25 cellular contexts compared by ENCODE assay signal in genomic region chr2:107757223-107757622, GRCh38.
"Had no signal": no experiment of that assay in that cellular context is flagged by ENCODE, and none has a peak within 500 bp of the region (broad histone marks: within the 10 kb centered on the region; RNA-seq: fewer than 3 reads in every experiment).

No MANE protein-coding gene starts in this region.

- FAIRE-seq: colon, endometrium, islet of Langerhans, keratinocyte had no signal

- DNase-seq: dermis blood vessel endothelial cell; dorsolateral prefrontal cortex; effector CD4-positive, alpha-beta T cell; effector memory CD4-positive, alpha-beta T cell; erythroblast; esophagus squamous epithelium; foreskin fibroblast; foreskin melanocyte; gastrocnemius medialis; heart left ventricle; hippocampal formation; left cardiac atrium; left lung; left ventricle myocardium superior; lower lobe of right lung; mesenchymal stem cell; midbrain; naive thymus-derived CD4-positive, alpha-beta T cell had no signal

- H3K9me3 ChIP-seq: esophagus squamous epithelium, gastrocnemius medialis, heart left ventricle, lower lobe of right lung had no signal

- H3K4me3 Mint-ChIP-seq: naive thymus-derived CD4-positive, alpha-beta T cell had no signal

- H3K4me3 ChIP-seq: coronary artery, dorsolateral prefrontal cortex, esophagus squamous epithelium, gastrocnemius medialis, heart left ventricle, left lung, lower lobe of right lung had no signal

- H3K27me3 ChIP-seq: esophagus squamous epithelium, gastrocnemius medialis, left lung had no signal

- H3K36me3 Mint-ChIP-seq: naive thymus-derived CD4-positive, alpha-beta T cell had no signal

- H3K36me3 ChIP-seq: esophagus squamous epithelium, gastrocnemius medialis, heart left ventricle, left lung, lower lobe of right lung had no signal

- ATAC-seq: esophagus mucosa; gastrocnemius medialis; heart left ventricle; left cardiac atrium; left lung; left ventricle myocardium superior; lower lobe of right lung; naive thymus-derived CD4-positive, alpha-beta T cell had no signal

- H3K4me1 Mint-ChIP-seq: naive thymus-derived CD4-positive, alpha-beta T cell had no signal

- H3K27ac ChIP-seq: coronary artery, dorsolateral prefrontal cortex, epithelial cell of prostate, esophagus squamous epithelium, gastrocnemius medialis, heart left ventricle, left lung, lower lobe of right lung had no signal

- H3K27ac Mint-ChIP-seq: naive thymus-derived CD4-positive, alpha-beta T cell had no signal

- H3K4me1 ChIP-seq: esophagus squamous epithelium, gastrocnemius medialis, heart left ventricle, left lung, lower lobe of right lung had no signal
